ENCODE assay signal across 23 cellular contexts in the genomic region with DNA sequence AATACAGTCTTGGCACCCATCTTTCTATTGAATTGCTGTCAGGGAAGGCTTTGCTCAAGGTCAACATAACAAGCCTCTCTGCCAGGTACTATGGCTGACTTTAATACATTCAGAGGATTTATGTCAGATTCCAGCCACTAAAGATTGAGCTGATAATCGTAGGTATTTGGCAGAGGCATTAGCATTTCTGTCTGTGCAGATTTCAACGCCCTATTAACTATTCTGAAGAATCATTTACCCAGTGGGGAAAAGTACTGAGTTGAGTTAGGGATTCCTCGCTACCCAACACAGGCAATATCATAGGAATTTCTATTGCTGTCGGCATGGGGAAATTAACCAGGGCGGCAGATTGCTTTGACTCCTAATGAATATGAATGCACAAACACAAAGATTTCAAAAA.
DNase-seq lines count a peak whose midpoint lies in the region; ATAC-seq, FAIRE-seq and TF ChIP-seq lines count a peak whose summit lies in the region.
"Had no signal": no experiment of that assay in that cellular context is flagged by ENCODE, and none has a peak within 500 bp of the region (broad histone marks: within the 10 kb centered on the region; RNA-seq: fewer than 3 reads in every experiment).

No MANE protein-coding gene starts in this region.

- TF ChIP-seq CTCF in kidney (IDR thresholded peaks at IDR 0.05; ENCODE audit: borderline replicate concordance, extremely low read depth, insufficient read depth) (no peak), nephron (IDR thresholded peaks at IDR 0.05; ENCODE audit: unreplicated experiment in 3 of 3) (no peak)

- no peaks in the 10 kb centered on the region for H3K9me3 ChIP-seq in kidney (ENCODE audit: control insufficient read depth in 1 of 2, low read length in 2 of 2)
- H3K9me3 ChIP-seq: BLaER1, Caco-2 had no signal

- H3K27ac ChIP-seq in kidney (ENCODE audit: low read depth in 2 of 2, low read length in 2 of 2) = peak overlapping the region in 1 of 2 donors; percentile 72
- H3K27ac ChIP-seq: BLaER1, SJSA1 had no signal

- H3K27ac Mint-ChIP-seq in nephron = peak overlapping the region; percentile 92 to 95 (median 93)
- H3K27ac Mint-ChIP-seq in activated T-cell treated with anti-CD3 and anti-CD28 coated beads, Interleukin-2, amount 50 U/mL, for 72 hours = no peak overlapping the region
- H3K27ac Mint-ChIP-seq: CD4-positive, alpha-beta T cell; HFFc6 had no signal

- FAIRE-seq in kidney (lab: Jason Lieb, UNC) = peak; percentile 73
- FAIRE-seq: GM12891 had no signal

- no peak overlapping the region for H3K4me3 ChIP-seq in kidney (ENCODE audit: low read length in 2 of 2)
- H3K4me3 ChIP-seq: BLaER1, SJSA1 had no signal

- H3K9me3 Mint-ChIP-seq in nephron = no peaks in the 10 kb centered on the region
- peaks cover 3 to 5% of the 10 kb centered on the region in 2 donors for H3K9me3 Mint-ChIP-seq in activated T-cell treated with anti-CD3 and anti-CD28 coated beads, Interleukin-2, amount 50 U/mL, for 72 hours

- no peaks in the 10 kb centered on the region for H3K36me3 ChIP-seq in kidney (ENCODE audit: control insufficient read depth in 1 of 2, insufficient read depth in 2 of 2, low read length in 2 of 2)
- H3K36me3 ChIP-seq: BLaER1, SJSA1 had no signal

- peaks cover 4% of the 10 kb centered on the region for H3K27me3 Mint-ChIP-seq in nephron (ENCODE audit: low read depth)
- H3K27me3 Mint-ChIP-seq in activated T-cell treated with anti-CD3 and anti-CD28 coated beads, Interleukin-2, amount 50 U/mL, for 72 hours (ENCODE audit: low read depth) = no peaks in the 10 kb centered on the region
- H3K27me3 Mint-ChIP-seq: CD4-positive, alpha-beta T cell had no signal

- H3K36me3 Mint-ChIP-seq in nephron (ENCODE audit: low read depth) = no peaks in the 10 kb centered on the region
- H3K36me3 Mint-ChIP-seq in activated T-cell treated with anti-CD3 and anti-CD28 coated beads, Interleukin-2, amount 50 U/mL, for 72 hours (ENCODE audit: insufficient read depth in 2 of 2) = no peaks in the 10 kb centered on the region

- no peak overlapping the region for H3K9ac ChIP-seq in kidney (ENCODE audit: low read length in 2 of 2)
- H3K9ac ChIP-seq: BLaER1 had no signal

- H3K4me3 Mint-ChIP-seq in nephron = no peak overlapping the region
- H3K4me3 Mint-ChIP-seq in activated T-cell treated with anti-CD3 and anti-CD28 coated beads, Interleukin-2, amount 50 U/mL, for 72 hours = no peak overlapping the region
- H3K4me3 Mint-ChIP-seq: CD4-positive, alpha-beta T cell; HFFc6 had no signal

- intact Hi-C loops in kidney (cut with DNase I) = no loop called here

- ATAC-seq in activated T-cell treated with anti-CD3 and anti-CD28 coated beads, Interleukin-2, amount 50 U/mL, for 72 hours (replicated peaks in 1 of 2) = no peak
- ATAC-seq: Right ventricle myocardium inferior had no signal

- peaks cover 2 to 7% of the 10 kb centered on the region in 2 donors for H3K4me1 ChIP-seq in kidney (ENCODE audit: control insufficient read depth in 1 of 2, insufficient read depth in 1 of 2, low read depth in 1 of 2, low read length in 2 of 2)
- H3K4me1 ChIP-seq: BLaER1, Caco-2, SJSA1 had no signal

- H3K4me1 Mint-ChIP-seq in nephron = peaks cover 30% of the 10 kb centered on the region
- H3K4me1 Mint-ChIP-seq in activated T-cell treated with anti-CD3 and anti-CD28 coated beads, Interleukin-2, amount 50 U/mL, for 72 hours (ENCODE audit: low read depth) = no peaks in the 10 kb centered on the region

- in situ Hi-C loops in ACHN (cut with HindIII; ENCODE audit: low pct_ligation_motif_present, low pct_unique_long_range_greater_than_20kb, low sequenced_read_pairs) = no loop called here

- DNase-seq in ACHN = peak; percentile 81
- peak; percentile 4 for DNase-seq in HCEC 1CT
- no peak for DNase-seq in kidney
- no peak for DNase-seq in activated T-cell treated with anti-CD3 and anti-CD28 coated beads, Interleukin-2, amount 50 U/mL, for 72 hours
- DNase-seq in GM03348 (ENCODE audit: low spot score) = no peak
- DNase-seq in AG08395 (ENCODE audit: low spot score) = no peak
- no peak for DNase-seq in NCI-H2107 (lab: John Stamatoyannopoulos, UW)
- DNase-seq: Caco-2; CD4-positive, alpha-beta T cell; DND-41; H7; HFFc6; Karpas-422; MV-4-11; NCI-H1417; NCI-H1694 treated with DMSO at 0.1 percent for 48 hours; NCI-H2081 treated with DMSO at 0.1 percent for 48 hours; NCI-H748 treated with DMSO at 0.1 percent for 48 hours had no signal

Comparison
In these comparisons a context has a peak if more than half of its experiments do, and no peak if none do; other contexts are left out.
1. DNase-seq: peak in ACHN (single experiment) and HCEC 1CT (single experiment); none in kidney (single experiment), activated T-cell treated with anti-CD3 and anti-CD28 coated beads, Interleukin-2, amount 50 U/mL, for 72 hours (0 of 2), GM03348 (single experiment), AG08395 (single experiment) and NCI-H2107 (single experiment).